ENCODE assay signal across 13 cellular contexts in genomic region chr3:159672728-159673471, GRCh38.
DNase-seq lines count a peak whose midpoint lies in the region; ATAC-seq and TF ChIP-seq lines count a peak whose summit lies in the region.
"Had no signal": no experiment of that assay in that cellular context is flagged by ENCODE, and none has a peak within 500 bp of the region (broad histone marks: within the 10 kb centered on the region; RNA-seq: fewer than 3 reads in every experiment).

No MANE protein-coding gene starts in this region.

- DNase-seq in AG04450 (ENCODE audit: low read depth, low spot score) (no peak), HPDE6-E6E7 (ENCODE audit: extremely low spot score) (peak; percentile 9), fibroblast of mammary gland (ENCODE audit: low read depth) (peak; percentile 10), 8988T (no peak), DMS153 (lab: John Stamatoyannopoulos, UW) (no peak), retina (no peak)
- DNase-seq: esophagus squamous epithelium; GDM1; NCI-H345; stimulated activated CD4-positive, alpha-beta T cell treated with anti-CD3 and anti-CD28 coated beads, Interleukin-2, amount 100 ng/mL, for 24 hours had no signal

- H3K9me3 ChIP-seq in AG04450 (ENCODE audit: control insufficient read depth, insufficient read depth, low read length), result no peaks in the 10 kb centered on the region
- H3K9me3 ChIP-seq: esophagus squamous epithelium had no signal

- POLR2A ChIA-PET in AG04450 (lab: Yijun Ruan, JAX), result no interaction called here

- ATAC-seq in GM21390 (IDR thresholded peaks at IDR 0.05; ENCODE audit: unreplicated experiment) (peak; percentile 54), GM18909 (IDR thresholded peaks at IDR 0.05; ENCODE audit: poor library complexity, unreplicated experiment) (no peak)
- ATAC-seq: activated CD4-positive, CD25-positive, alpha-beta regulatory T cell treated with anti-CD3 and anti-CD28 coated beads, Interleukin-2, amount 50 U/mL, for 24 hours had no signal

- H3K4me3 ChIP-seq in AG04450 (ENCODE audit: low read depth, low read length), result no peak overlapping the region
- no peak overlapping the region for H3K4me3 ChIP-seq in fibroblast of mammary gland (ENCODE audit: control insufficient read depth, low read depth, low read length)
- H3K4me3 ChIP-seq: esophagus squamous epithelium had no signal

- CTCF ChIA-PET in AG04450 (lab: Charles Lee), result interaction anchor here (0.8 kb wide), 1 partner anchor 53 kb away, joined by 3 read pairs; no protein-coding TSS in a partner anchor

- TF ChIP-seq CTCF in AG04450 (IDR thresholded peaks at IDR 0.05; ENCODE audit: low read depth, low read length) (peak; percentile 18; the same call in 1 of the 2 replicates), fibroblast of mammary gland (conservative IDR thresholded peaks at IDR 0.05; ENCODE audit: control insufficient read depth, insufficient read depth, low read depth, low read length) (peak; percentile 12)

- H3K27me3 ChIP-seq in AG04450 (ENCODE audit: control insufficient read depth, insufficient read depth, low read length), result no peaks in the 10 kb centered on the region
- H3K27me3 ChIP-seq: esophagus squamous epithelium had no signal

- H3K27ac ChIP-seq in AG04450 (ENCODE audit: low read depth, low read length), result no peak overlapping the region
- H3K27ac ChIP-seq: esophagus squamous epithelium had no signal

Comparison
In these comparisons a context has a peak if more than half of its experiments do, and no peak if none do; other contexts are left out.
1. DNase-seq: peak in HPDE6-E6E7 (single experiment) and fibroblast of mammary gland (single experiment); none in AG04450 (single experiment), 8988T (single experiment), DMS153 (single experiment) and retina (single experiment).